8 cellular contexts compared by ENCODE assay signal in the genomic region with DNA sequence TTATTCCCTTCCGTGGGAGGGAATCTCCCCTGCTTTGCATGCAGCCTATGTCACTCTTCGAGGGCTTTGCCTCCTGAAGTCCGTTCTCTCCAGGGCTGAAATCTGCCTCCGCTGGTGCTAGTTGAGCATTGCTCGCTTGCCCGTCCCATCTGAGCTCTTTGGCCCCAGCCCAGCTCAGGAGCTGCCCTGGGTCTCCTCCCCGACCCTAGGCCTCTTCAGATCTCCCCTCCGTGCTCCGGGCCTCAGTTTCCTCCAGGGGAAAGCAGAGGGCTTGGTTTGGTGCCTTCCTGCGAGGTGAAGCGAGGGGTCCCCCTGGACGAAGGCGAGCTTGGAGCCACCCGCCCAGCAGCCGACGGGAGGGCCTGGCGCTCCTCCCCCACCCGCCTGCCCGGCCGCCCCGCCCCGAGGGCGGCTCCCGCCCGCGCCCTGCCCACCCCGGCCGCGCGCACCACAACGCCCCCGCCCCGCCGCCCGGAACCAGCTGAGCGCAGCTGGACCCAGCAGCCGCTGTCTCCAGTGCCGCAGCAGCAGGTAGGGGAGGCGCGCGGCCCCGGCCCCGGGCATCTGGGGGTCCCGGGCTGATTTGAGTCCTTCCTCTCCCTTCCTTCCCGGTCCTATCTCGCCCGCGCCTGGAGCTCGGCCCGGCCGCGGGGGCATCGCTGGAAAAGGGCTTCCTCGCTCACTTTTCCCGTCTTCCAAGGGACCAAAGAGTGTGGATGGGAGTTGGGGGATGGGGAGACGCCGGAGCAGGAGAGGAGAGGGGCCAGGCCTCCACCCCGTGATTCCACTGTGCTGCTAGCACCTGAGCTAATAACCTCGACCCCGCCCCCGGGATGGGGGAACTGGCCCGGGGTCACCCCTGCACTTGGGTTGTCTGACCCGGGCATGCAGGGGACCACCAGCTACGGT. TPM values are rescaled to one million over a fixed set of nuclear protein-coding genes. Genes with fewer than 3 reads are reported as not detected.
DNase-seq lines count a peak whose midpoint lies in the region; ATAC-seq and TF ChIP-seq lines count a peak whose summit lies in the region.

A gene (plus strand): TSS at position 474 of the 909 bp plus-strand sequence. CDS start 33,810 bp downstream, outside the sequence.

- H3K27ac Mint-ChIP-seq in activated naive CD8-positive, alpha-beta T cell treated with anti-CD3 and anti-CD28 coated beads, Interleukin-2, amount 50 U/mL, for 24 hours: no peak within 1 kb of the TSS
- peak within 1 kb of the TSS; percentile 73 for H3K27ac Mint-ChIP-seq in type B pancreatic cell

- no peaks in the 10 kb centered on the region for H3K27me3 ChIP-seq in BJ (ENCODE audit: control insufficient read depth, insufficient read depth, low read length)
- no peaks in the 10 kb centered on the region for H3K27me3 ChIP-seq in SK-N-SH (ENCODE audit: insufficient read depth)
- H3K27me3 ChIP-seq in osteoblast (ENCODE audit: insufficient read depth, low read length): no peaks in the 10 kb centered on the region

- ATAC-seq in GM19395 (IDR thresholded peaks at IDR 0.05; ENCODE audit: unreplicated experiment) (peak; percentile 55), Right ventricle myocardium inferior (peak; percentile 85)
- ATAC-seq in activated naive CD8-positive, alpha-beta T cell treated with anti-CD3 and anti-CD28 coated beads, Interleukin-2, amount 50 U/mL, for 24 hours: peak; percentile 66

- no peak for TF ChIP-seq RAD21 in SK-N-SH (IDR thresholded peaks at IDR 0.05; ENCODE audit: low read length)

- peak within 1 kb of the TSS; percentile 97 for H2AFZ ChIP-seq in SK-N-SH (ENCODE audit: low read depth)
- peak within 1 kb of the TSS; percentile 87 for H2AFZ ChIP-seq in osteoblast (ENCODE audit: low read length)

- peaks cover 14% of the 10 kb centered on the region for H3K4me1 Mint-ChIP-seq in activated naive CD8-positive, alpha-beta T cell treated with anti-CD3 and anti-CD28 coated beads, Interleukin-2, amount 50 U/mL, for 24 hours
- peaks cover 42% of the 10 kb centered on the region for H3K4me1 Mint-ChIP-seq in type B pancreatic cell (ENCODE audit: unreplicated experiment)

- H3K9me3 ChIP-seq in SK-N-SH (no peaks in the 10 kb centered on the region), osteoblast (ENCODE audit: low read depth, low read length) (no peaks in the 10 kb centered on the region)

- H3K36me3 ChIP-seq in BJ (ENCODE audit: control insufficient read depth, insufficient read depth, low read length) (peaks cover 3% of the 10 kb centered on the region; the same call in 1 of the 2 replicates), SK-N-SH (replicated peaks in 1 of 2; ENCODE audit: control insufficient read depth in 1 of 2, insufficient read depth in 2 of 2, low read length in 1 of 2) (no peaks in the 10 kb centered on the region), osteoblast (ENCODE audit: insufficient read depth, low read length) (no peaks in the 10 kb centered on the region)

- H3K9ac ChIP-seq in SK-N-SH: peak within 1 kb of the TSS; percentile 77

- peak; percentile 24; the same call in 1 of the 2 replicates for TF ChIP-seq CTCF in BJ (IDR thresholded peaks at IDR 0.05; ENCODE audit: insufficient read depth, low read depth, low read length)
- TF ChIP-seq CTCF in SK-N-SH (IDR thresholded peaks at IDR 0.05): peak; percentile 21; the same call in 1 of the 2 replicates
- TF ChIP-seq CTCF in osteoblast (IDR thresholded peaks at IDR 0.05; ENCODE audit: extremely low read depth, low read depth, low read length): peak; percentile 5
- TF ChIP-seq CTCF in type B pancreatic cell (conservative IDR thresholded peaks at IDR 0.05): peak; percentile 21

- CTCF ChIA-PET in BJ (lab: Yijun Ruan, JAX): interaction anchor here (0.7 to 5.6 kb wide), 12 partner anchors 10 to 55 kb away, joined by 3 to 31 read pairs (median 4); no protein-coding TSS in a partner anchor
- CTCF ChIA-PET in SK-N-SH (lab: Yijun Ruan, JAX): interaction anchor here (0.7 to 4.3 kb wide), 11 partner anchors 9 to 78 kb away, joined by 3 to 46 read pairs (median 4); no protein-coding TSS in a partner anchor

- peaks cover 18 to 37% of the 10 kb centered on the region in 2 experiments; a peak in 3 of 4 replicates for H3K4me1 ChIP-seq in SK-N-SH (ENCODE audit: control insufficient read depth in 1 of 2, insufficient read depth in 2 of 2, low read depth in 1 of 2, low read length in 1 of 2)
- peaks cover 42% of the 10 kb centered on the region for H3K4me1 ChIP-seq in osteoblast (ENCODE audit: insufficient read depth, low read length)

- peak within 1 kb of the TSS; percentile 47 to 71; a peak in 3 of 4 replicates for H3K27ac ChIP-seq in SK-N-SH (ENCODE audit: low read depth in 2 of 2, low read length in 1 of 2)
- H3K27ac ChIP-seq in osteoblast (ENCODE audit: low read depth, low read length): peak within 1 kb of the TSS; percentile 73

- H3K79me2 ChIP-seq in SK-N-SH (ENCODE audit: insufficient read depth) (peaks cover 39% of the 10 kb centered on the region), osteoblast (ENCODE audit: insufficient read depth, low read length) (peaks cover 48% of the 10 kb centered on the region)

- no peaks in the 10 kb centered on the region for H4K20me1 ChIP-seq in SK-N-SH (ENCODE audit: insufficient read depth)
- peaks cover 12% of the 10 kb centered on the region for H4K20me1 ChIP-seq in osteoblast (ENCODE audit: insufficient read depth, low read length)

- H3K9me3 Mint-ChIP-seq in activated naive CD8-positive, alpha-beta T cell treated with anti-CD3 and anti-CD28 coated beads, Interleukin-2, amount 50 U/mL, for 24 hours: no peaks in the 10 kb centered on the region
- H3K9me3 Mint-ChIP-seq in type B pancreatic cell: no peaks in the 10 kb centered on the region

- no peaks in the 10 kb centered on the region for H3K9me2 ChIP-seq in SK-N-SH

- intact Hi-C loops in Right ventricle myocardium inferior (cut with DNase I): loop anchor here (2.0 to 5.0 kb wide), 2 partner anchors 45 to 49 kb away; no protein-coding TSS in a partner anchor

- H3K4me2 ChIP-seq in SK-N-SH (peak within 1 kb of the TSS; percentile 99), osteoblast (ENCODE audit: insufficient read depth, low read length) (peak within 1 kb of the TSS; percentile 96)

- POLR2A ChIA-PET in BJ (lab: Charles Lee): interaction anchor here (0.6 to 1.4 kb wide), 6 partner anchors 10 to 108 kb away, joined by 3 to 11 read pairs (median 4); no protein-coding TSS in a partner anchor
- POLR2A ChIA-PET in SK-N-SH (lab: Yijun Ruan, JAX): interaction anchor here (1.1 to 1.2 kb wide), 2 partner anchors 10 to 12 kb away, joined by 3 to 5 read pairs; no protein-coding TSS in a partner anchor

- H3K36me3 Mint-ChIP-seq in activated naive CD8-positive, alpha-beta T cell treated with anti-CD3 and anti-CD28 coated beads, Interleukin-2, amount 50 U/mL, for 24 hours (ENCODE audit: low read depth): no peaks in the 10 kb centered on the region
- no peaks in the 10 kb centered on the region for H3K36me3 Mint-ChIP-seq in type B pancreatic cell

- H3F3A ChIP-seq in SK-N-SH (replicated peaks; ENCODE audit: insufficient read depth): peaks cover 9% of the 10 kb centered on the region

- no peak for TF ChIP-seq EP300 in SK-N-SH (IDR thresholded peaks at IDR 0.05; ENCODE audit: borderline replicate concordance in 1 of 2, low read depth in 1 of 2, low read length in 1 of 2)

- H3K27me3 Mint-ChIP-seq in activated naive CD8-positive, alpha-beta T cell treated with anti-CD3 and anti-CD28 coated beads, Interleukin-2, amount 50 U/mL, for 24 hours: peaks cover 11% of the 10 kb centered on the region
- peaks cover 36% of the 10 kb centered on the region for H3K27me3 Mint-ChIP-seq in type B pancreatic cell

- H3K4me3 Mint-ChIP-seq in activated naive CD8-positive, alpha-beta T cell treated with anti-CD3 and anti-CD28 coated beads, Interleukin-2, amount 50 U/mL, for 24 hours: peak within 1 kb of the TSS; percentile 65
- peak within 1 kb of the TSS; percentile 92 for H3K4me3 Mint-ChIP-seq in type B pancreatic cell

- DNase-seq in BJ (ENCODE audit: low read depth): no peak
- peak; percentile 52 for DNase-seq in HT1080 (ENCODE audit: low read depth)
- DNase-seq in SK-N-SH: peak; percentile 95
- DNase-seq in activated naive CD8-positive, alpha-beta T cell treated with anti-CD3 and anti-CD28 coated beads, Interleukin-2, amount 50 U/mL, for 24 hours: peak; percentile 55
- DNase-seq in Right ventricle myocardium inferior (ENCODE audit: missing footprints): peak; percentile 93
- peak; percentile 97 for DNase-seq in osteoblast (ENCODE audit: insufficient read length, low spot score, missing footprints)
- no peak for DNase-seq in type B pancreatic cell (ENCODE audit: extremely low spot score, unreplicated experiment)

- H3K4me3 ChIP-seq in BJ (ENCODE audit: low read depth, low read length) (peak within 1 kb of the TSS; percentile 89), SK-N-SH (ENCODE audit: low read depth in 2 of 2, low read length in 1 of 2) (peak within 1 kb of the TSS; percentile 72 to 92), osteoblast (ENCODE audit: insufficient read depth, low read length) (peak within 1 kb of the TSS; percentile 89)

- WGBS in SK-N-SH (ENCODE audit: low lambda C conversion rate): 9% methylated on average over 22 of the region's 64 CpGs

TF ChIP-seq in SK-N-SH, 30 proteins besides CTCF, POLR2A, EP300 and RAD21 (continues in another document):
- TF ChIP-seq JUND (IDR thresholded peaks at IDR 0.05) (no peak), CHD2 (IDR thresholded peaks at IDR 0.05; ENCODE audit: low read length, partially characterized antibody) (no peak), POLR2AphosphoS5 (IDR thresholded peaks at IDR 0.05; ENCODE audit: low read depth, low read length) (peak; percentile 74), NFIC (IDR thresholded peaks at IDR 0.05; ENCODE audit: borderline replicate concordance) (no peak), MXI1 (IDR thresholded peaks at IDR 0.05; ENCODE audit: low read depth, low read length) (no peak)
- TF ChIP-seq, protein P1, sequence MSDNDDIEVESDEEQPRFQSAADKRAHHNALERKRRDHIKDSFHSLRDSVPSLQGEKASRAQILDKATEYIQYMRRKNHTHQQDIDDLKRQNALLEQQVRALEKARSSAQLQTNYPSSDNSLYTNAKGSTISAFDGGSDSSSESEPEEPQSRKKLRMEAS (IDR thresholded peaks at IDR 0.05; ENCODE audit: low read depth): 0 out of 2 replicates have a peak, but pooled peaks have one; percentile 17

RNA-seq across cellular contexts. Expression of the gene that starts here (rescaled TPM):
- polyA plus RNA-seq in BJ (2011; rRNA removed) (493 and 765 TPM in 2 replicates), SK-N-SH (2012; rRNA removed) (168 and 172 TPM in 2 replicates)
- polyA minus RNA-seq in BJ (2011; rRNA and poly(A)+ RNA removed): 523 and 815 TPM in 2 replicates
- 66.5 and 75.8 TPM in 2 replicates for total RNA-seq in HT1080 (2014; rRNA removed; shearing (Covaris generic))
- 84.6 and 86.6 TPM in 2 replicates for polyA plus RNA-seq in HT1080 (2015; cell fraction: cytosol; rRNA removed)
- polyA plus RNA-seq in HT1080 (2015; cell fraction: nucleus; rRNA removed): 263 and 282 TPM in 2 replicates
- 82.7 and 123 TPM in 2 replicates for polyA plus RNA-seq in SK-N-SH (2012; cell fraction: cytosol; rRNA removed)
- 205 and 218 TPM in 2 replicates for polyA plus RNA-seq in SK-N-SH (2012; cell fraction: nucleus; rRNA removed)
- total RNA-seq in Right ventricle myocardium inferior (966 TPM), osteoblast (372 and 405 TPM in 2 replicates), type B pancreatic cell (ENCODE audit: low replicate concordance) (80.0 and 159 TPM in 2 replicates)

Comparison
In these comparisons a context has a peak if more than half of its experiments do, and no peak if none do; other contexts are left out.
1. DNase-seq: peak in HT1080 (single experiment), SK-N-SH (single experiment), activated naive CD8-positive, alpha-beta T cell treated with anti-CD3 and anti-CD28 coated beads, Interleukin-2, amount 50 U/mL, for 24 hours (single experiment), Right ventricle myocardium inferior (single experiment) and osteoblast (single experiment); none in BJ (single experiment) and type B pancreatic cell (single experiment).
2. Peak in every context shown above with its lines, with median percentiles within 50 percentile points of each other: H3K4me3 ChIP-seq, CTCF ChIP-seq and ATAC-seq.